In the genomic region with DNA sequence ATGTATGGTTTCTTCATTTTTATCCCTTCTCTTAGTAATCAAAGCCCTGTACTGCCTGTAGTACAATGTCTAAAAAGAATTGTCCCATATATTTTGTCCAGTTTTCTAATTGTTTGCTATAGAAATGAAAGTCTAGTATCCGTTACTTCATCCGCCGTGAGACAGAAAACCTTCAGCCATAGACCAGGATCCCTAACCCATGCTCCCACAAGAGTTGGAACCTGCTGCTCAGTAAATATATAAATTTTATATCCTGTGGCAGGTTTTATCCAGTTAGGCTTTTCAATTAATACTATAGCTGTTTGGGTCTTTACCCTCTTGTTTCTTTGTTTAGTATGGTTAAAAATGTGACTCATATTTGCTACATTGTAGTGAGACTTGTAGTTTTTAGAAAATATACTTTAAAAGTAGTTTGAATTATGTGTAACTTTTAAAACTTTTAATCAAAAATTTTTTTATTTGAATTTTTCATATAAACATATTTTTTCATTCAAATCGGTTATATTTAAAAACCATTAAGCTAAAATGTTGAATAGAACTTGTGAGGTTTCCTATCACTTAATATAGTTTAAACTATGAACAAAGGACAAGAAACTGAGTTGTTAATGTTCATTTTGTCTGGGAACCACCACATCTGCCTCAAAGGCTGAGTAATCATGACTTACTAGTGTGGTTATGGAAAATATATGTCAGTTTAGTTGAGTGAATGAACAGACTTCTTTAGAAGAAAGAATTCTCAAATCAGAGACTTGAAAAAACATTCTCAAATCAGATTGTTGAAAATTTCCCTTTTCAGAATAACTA, we compare ENCODE assay signal across 9 cellular contexts. TPM values are rescaled to one million over a fixed set of nuclear protein-coding genes. Genes with fewer than 3 reads are reported as not detected.
DNase-seq lines count a peak whose midpoint lies in the region; ATAC-seq and TF ChIP-seq lines count a peak whose summit lies in the region.
"Had no signal": no experiment of that assay in that cellular context is flagged by ENCODE, and none has a peak within 500 bp of the region (broad histone marks: within the 10 kb centered on the region; RNA-seq: fewer than 3 reads in every experiment).

No MANE protein-coding gene starts in this region.

- H3K36me3 Mint-ChIP-seq in progenitor cell of endocrine pancreas (ENCODE audit: insufficient read depth) = peaks cover 19% of the 10 kb centered on the region

- no peak overlapping the region for H3K4me3 Mint-ChIP-seq in progenitor cell of endocrine pancreas (ENCODE audit: low read depth)

- H3K4me1 Mint-ChIP-seq in progenitor cell of endocrine pancreas (ENCODE audit: low read depth) = peaks cover 12% of the 10 kb centered on the region

- H3K27me3 Mint-ChIP-seq in progenitor cell of endocrine pancreas = no peaks in the 10 kb centered on the region

- in situ Hi-C loops in GM13977 (cut with MboI; ENCODE audit: low pct_unique_long_range_greater_than_20kb, low sequenced_read_pairs, unreplicated experiment) = no loop called here

- H3K9me3 Mint-ChIP-seq in progenitor cell of endocrine pancreas (ENCODE audit: low read depth) = peaks cover 4% of the 10 kb centered on the region

- H3K27ac Mint-ChIP-seq in progenitor cell of endocrine pancreas = peak overlapping the region; percentile 91

- no peak for TF ChIP-seq CTCF in GM13977 (IDR thresholded peaks at IDR 0.05; ENCODE audit: extremely low read depth, insufficient read depth, missing control alignments)
- TF ChIP-seq CTCF in progenitor cell of endocrine pancreas (IDR thresholded peaks at IDR 0.05; ENCODE audit: unreplicated experiment) = no peak

- ATAC-seq in GM18511 (IDR thresholded peaks at IDR 0.05; ENCODE audit: unreplicated experiment) = no peak
- ATAC-seq in GM19035 (IDR thresholded peaks at IDR 0.05; ENCODE audit: unreplicated experiment) = no peak

- DNase-seq in GM13977 (ENCODE audit: low spot score) (peak; percentile 37), dedifferentiated amniotic fluid mesenchymal stem cell (ENCODE audit: extremely low spot score) (peak; percentile 69), progenitor cell of endocrine pancreas (ENCODE audit: low spot score, unreplicated experiment) (no peak), NCI-H748 (lab: John Stamatoyannopoulos, UW; ENCODE audit: unreplicated experiment) (no peak), NK-92 (lab: John Stamatoyannopoulos, UW; ENCODE audit: unreplicated experiment) (no peak)
- DNase-seq: KG1 had no signal

TF ChIP-seq in PFSK-1, 5 proteins besides CTCF, POLR2A, EP300 and RAD21:
- TF ChIP-seq FOXP2 (optimal IDR thresholded peaks at IDR 0.05; ENCODE audit: borderline replicate concordance, extremely low read depth, extremely low read length, insufficient read depth) (no peak), TAF1 (IDR thresholded peaks at IDR 0.05; ENCODE audit: borderline replicate concordance, insufficient read depth, low read length) (peak; percentile 18; the same call in 1 of the 2 replicates), SIN3A (IDR thresholded peaks at IDR 0.05; ENCODE audit: borderline replicate concordance, insufficient read depth, low read length) (no peak)

RNA-seq across cellular contexts. Expression of a gene that starts 54.8 kb away (rescaled TPM):
- 41.4 TPM for polyA plus RNA-seq in PFSK-1 (2012; ENCODE audit: insufficient read length, low read depth)
- total RNA-seq in progenitor cell of endocrine pancreas = 162 and 177 TPM in 2 replicates

RNA-seq across cellular contexts. Expression of a gene that starts 55.0 kb away (rescaled TPM):
- 34.5 TPM for polyA plus RNA-seq in PFSK-1 (2012; ENCODE audit: insufficient read length, low read depth)
- total RNA-seq in progenitor cell of endocrine pancreas = 19.2 and 23.8 TPM in 2 replicates

Comparison
In these comparisons a context has a peak if more than half of its experiments do, and no peak if none do; other contexts are left out.
1. DNase-seq: peak in GM13977 (single experiment) and dedifferentiated amniotic fluid mesenchymal stem cell (single experiment); none in progenitor cell of endocrine pancreas (single experiment), NCI-H748 (single experiment) and NK-92 (single experiment).